In genomic region chr5:81856948-81857928, GRCh38 we compare ENCODE assay signal across 8 cellular contexts.
DNase-seq lines count a peak whose midpoint lies in the region; ATAC-seq, FAIRE-seq and TF ChIP-seq lines count a peak whose summit lies in the region.

No MANE protein-coding gene starts in this region.

- CTCF ChIA-PET in A673 (lab: Charles Lee) = interaction anchor here (0.6 kb wide), 1 partner anchor 309 kb away, joined by 3 read pairs; no protein-coding TSS in a partner anchor
- CTCF ChIA-PET in CD8-positive, alpha-beta T cell (lab: Charles Lee) = interaction anchor here (0.9 to 1.5 kb wide), 6 partner anchors 12 to 72 kb away, joined by 3 to 9 read pairs (median 3); no protein-coding TSS in a partner anchor

- TF ChIP-seq CTCF in A673 (conservative IDR thresholded peaks at IDR 0.05; ENCODE audit: low read depth, low read length) = peak; percentile 66
- TF ChIP-seq CTCF in GM12875 (IDR thresholded peaks at IDR 0.05; ENCODE audit: borderline replicate concordance, insufficient read depth, low read depth, low read length) = peak; percentile 44
- TF ChIP-seq CTCF in brain microvascular endothelial cell (IDR thresholded peaks at IDR 0.05; ENCODE audit: low read depth, low read length, missing control alignments) = peak; percentile 56
- no peak for TF ChIP-seq CTCF in CD8-positive, alpha-beta T cell (IDR thresholded peaks at IDR 0.05)

- H3K4me1 ChIP-seq in A673 (ENCODE audit: insufficient read depth, low read length, poor library complexity, severe bottlenecking) = peaks cover 34% of the 10 kb centered on the region
- peaks cover 4 to 23% (median 18%) of the 10 kb centered on the region in 5 donors for H3K4me1 ChIP-seq in subcutaneous abdominal adipose tissue (ENCODE audit: control insufficient read depth in 5 of 5, insufficient read depth in 5 of 5, low read length in 5 of 5)
- peaks cover 9% of the 10 kb centered on the region for H3K4me1 ChIP-seq in CD8-positive, alpha-beta T cell (ENCODE audit: insufficient read depth, low read length)

- BruUV-seq in A673 (replicated peaks; lab: Mats Ljungman, UMichigan) = no TSS peak

- no peaks in the 10 kb centered on the region for H3K36me3 ChIP-seq in A673 (ENCODE audit: insufficient read depth, low read length, poor library complexity, severe bottlenecking)
- no peaks in the 10 kb centered on the region for H3K36me3 ChIP-seq in brain microvascular endothelial cell (replicated peaks)
- no peaks in the 10 kb centered on the region for H3K36me3 ChIP-seq in subcutaneous abdominal adipose tissue (ENCODE audit: control insufficient read depth in 5 of 5, insufficient read depth in 5 of 5, low read length in 5 of 5)
- no peaks in the 10 kb centered on the region for H3K36me3 ChIP-seq in CD8-positive, alpha-beta T cell (ENCODE audit: insufficient read depth, low read length)

- H3K27ac ChIP-seq in A673 (ENCODE audit: low read depth, low read length, poor library complexity, severe bottlenecking) = no peak overlapping the region
- H3K27ac ChIP-seq in brain microvascular endothelial cell = no peak overlapping the region
- H3K27ac ChIP-seq in subcutaneous abdominal adipose tissue (ENCODE audit: low read depth, low read length) = peak overlapping the region; percentile 38
- H3K27ac ChIP-seq in CD8-positive, alpha-beta T cell (ENCODE audit: low read depth, low read length) = no peak overlapping the region

- no peak overlapping the region for H3K4me3 Mint-ChIP-seq in CD8-positive, alpha-beta T cell

- H3K9ac ChIP-seq in subcutaneous abdominal adipose tissue (ENCODE audit: low read length in 5 of 5) = peak overlapping the region in 3 of 5 donors; percentile 4 to 69 (median 28)

- peaks cover 30% of the 10 kb centered on the region for H3K4me1 Mint-ChIP-seq in CD8-positive, alpha-beta T cell (ENCODE audit: low read depth)

- POLR2A ChIA-PET in A673 (lab: Charles Lee; ENCODE audit: low non-redundant PET) = interaction anchor here (0.5 to 0.6 kb wide), 2 partner anchors 106 to 990 kb away, joined by 3 to 5 read pairs; partner anchors contain the start of gene SSBP2
- POLR2A ChIA-PET in CD8-positive, alpha-beta T cell (lab: Charles Lee) = interaction anchor here (1.3 to 1.9 kb wide), 2 partner anchors 106 kb away, joined by 5 to 9 read pairs; partner anchors contain the start of gene SSBP2

- no peak for ATAC-seq in GM21390 (IDR thresholded peaks at IDR 0.05; ENCODE audit: unreplicated experiment)
- ATAC-seq in CD8-positive, alpha-beta T cell = no peak

- H3K9me3 Mint-ChIP-seq in CD8-positive, alpha-beta T cell = no peaks in the 10 kb centered on the region

- in situ Hi-C loops in brain microvascular endothelial cell (cut with HindIII; ENCODE audit: low pct_ligation_motif_present, low sequenced_read_pairs) = no loop called here

- FAIRE-seq in islet of Langerhans (lab: Jason Lieb, UNC) = peak; percentile 84

- intact Hi-C loops in A673 (cut with micrococcal nuclease; ENCODE audit: unreplicated experiment) = no loop called here
- intact Hi-C loops in CD8-positive, alpha-beta T cell (cut with DNase I, micrococcal nuclease) = loop anchor here in 1 of 2 experiments (10.0 kb wide), 2 partner anchors 418 to 1218 kb away; partner anchors contain the start of genes RPS23, TMEM167A and XRCC4

- H3K27ac Mint-ChIP-seq in CD8-positive, alpha-beta T cell = no peak overlapping the region

- no peaks in the 10 kb centered on the region for H3K27me3 Mint-ChIP-seq in CD8-positive, alpha-beta T cell (ENCODE audit: low read depth)

- H3K36me3 Mint-ChIP-seq in CD8-positive, alpha-beta T cell = no peaks in the 10 kb centered on the region

- H3K4me3 ChIP-seq in A673 (ENCODE audit: low read depth, low read length, poor library complexity, severe bottlenecking) (no peak overlapping the region), GM12875 (ENCODE audit: low read depth, low read length) (no peak overlapping the region), brain microvascular endothelial cell (ENCODE audit: low read depth, low read length) (no peak overlapping the region), subcutaneous abdominal adipose tissue (ENCODE audit: low read depth in 1 of 5, low read length in 5 of 5) (peak overlapping the region; percentile 10 to 46 (median 34))
- no peak overlapping the region for H3K4me3 ChIP-seq in CD8-positive, alpha-beta T cell (ENCODE audit: low read depth, low read length)

- H3K27me3 ChIP-seq in A673 (replicated peaks; ENCODE audit: insufficient read depth, low read depth, low read length, poor library complexity) = no peaks in the 10 kb centered on the region
- H3K27me3 ChIP-seq in brain microvascular endothelial cell (replicated peaks) = no peaks in the 10 kb centered on the region
- no peaks in the 10 kb centered on the region for H3K27me3 ChIP-seq in subcutaneous abdominal adipose tissue (ENCODE audit: control insufficient read depth in 5 of 5, insufficient read depth in 4 of 5, low read length in 5 of 5)
- H3K27me3 ChIP-seq in CD8-positive, alpha-beta T cell (ENCODE audit: insufficient read depth, low read length) = no peaks in the 10 kb centered on the region

- no peaks in the 10 kb centered on the region for H3K9me3 ChIP-seq in A673 (ENCODE audit: low read depth, low read length, poor library complexity, severe bottlenecking)
- no peaks in the 10 kb centered on the region for H3K9me3 ChIP-seq in subcutaneous abdominal adipose tissue (ENCODE audit: control insufficient read depth in 5 of 5, low read length in 5 of 5)
- H3K9me3 ChIP-seq in CD8-positive, alpha-beta T cell (ENCODE audit: low read length) = no peaks in the 10 kb centered on the region

- DNase-seq in A673 (ENCODE audit: low spot score) (peak; percentile 40), NCI-H446 (lab: John Stamatoyannopoulos, UW) (peak; percentile 92 to 99), brain microvascular endothelial cell (no peak)
- DNase-seq in CD8-positive, alpha-beta T cell = no peak

Comparison
In these comparisons a context has a peak if more than half of its experiments do, and no peak if none do; other contexts are left out.
1. DNase-seq: peak in A673 (single experiment) and NCI-H446 (2 of 2); none in brain microvascular endothelial cell (single experiment) and CD8-positive, alpha-beta T cell (0 of 7).
2. H3K4me3 ChIP-seq: peak in subcutaneous abdominal adipose tissue (5 of 5); none in A673 (single experiment), GM12875 (single experiment), brain microvascular endothelial cell (single experiment) and CD8-positive, alpha-beta T cell (single experiment).